ENCODE assay signal across 1 cellular context in the genomic region with DNA sequence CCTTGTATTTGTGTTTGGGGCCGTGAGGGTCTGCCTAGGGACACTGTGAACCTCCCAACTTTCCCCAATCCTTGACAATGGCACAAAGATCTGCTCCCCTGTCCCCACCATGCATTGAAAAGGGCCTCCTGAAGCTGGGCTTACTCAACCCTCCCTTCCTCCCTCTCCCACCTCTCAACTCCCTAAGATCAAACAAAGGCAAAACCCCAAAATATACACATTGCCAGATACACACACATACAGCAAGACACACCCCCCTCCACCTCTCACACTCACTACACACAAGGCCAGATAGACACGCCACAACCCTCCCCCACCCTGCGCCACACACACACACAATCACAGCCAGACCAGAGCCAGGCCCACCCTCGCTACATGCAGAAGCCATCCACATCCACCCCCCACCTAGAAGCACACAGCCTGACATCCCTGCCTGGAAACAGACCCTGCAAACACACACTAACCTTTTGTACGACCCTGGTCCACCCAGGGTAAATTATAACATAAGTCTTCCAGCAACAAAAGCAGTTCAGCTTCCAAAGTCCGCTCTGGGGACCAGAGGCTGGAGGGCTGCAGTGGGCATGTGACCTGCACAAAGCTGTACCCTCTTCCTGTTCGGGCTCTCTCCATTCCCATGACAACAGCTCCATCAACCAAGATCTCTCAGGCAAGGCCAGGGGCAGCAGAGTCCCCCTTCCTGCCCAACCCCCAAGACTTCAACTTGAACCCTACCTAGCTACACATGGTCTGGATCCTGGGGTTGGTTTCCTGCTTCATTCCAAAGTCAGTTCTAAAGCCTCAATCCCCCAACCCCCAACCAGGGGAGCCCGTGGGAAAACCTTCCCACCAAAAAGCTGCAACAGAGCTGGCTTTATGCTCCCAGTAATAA.
TF ChIP-seq lines count a peak whose summit lies in the region.

No MANE protein-coding gene starts in this region.

TF ChIP-seq in HepG2, 621 proteins besides CTCF, POLR2A, EP300 and RAD21 (continued from another document and continues in another):
- no peak for TF ChIP-seq ZFP62 (CRISPR knock-in tag; IDR thresholded peaks at IDR 0.05)
- no peak for TF ChIP-seq ZNF780A (CRISPR knock-in tag; IDR thresholded peaks at IDR 0.05)
- TF ChIP-seq NCOR1 (IDR thresholded peaks at IDR 0.05; ENCODE audit: borderline replicate concordance, low read length) = peak; percentile 93
- peak; percentile 32; the same call in 1 of the 2 replicates for TF ChIP-seq TAF1 (CRISPR knock-in tag; IDR thresholded peaks at IDR 0.05)
- no peak for TF ChIP-seq GTF2F1 (IDR thresholded peaks at IDR 0.05; ENCODE audit: low read length)
- TF ChIP-seq PAXIP1 (CRISPR knock-in tag; conservative IDR thresholded peaks at IDR 0.05) = peak; percentile 97
- no peak for TF ChIP-seq PAX8 (CRISPR knock-in tag; IDR thresholded peaks at IDR 0.05; ENCODE audit: borderline replicate concordance)
- no peak for TF ChIP-seq ZNF33A (CRISPR knock-in tag; IDR thresholded peaks at IDR 0.05; ENCODE audit: borderline replicate concordance)
- no peak for TF ChIP-seq ONECUT2 (CRISPR knock-in tag; IDR thresholded peaks at IDR 0.05)
- TF ChIP-seq ZNF775 (CRISPR knock-in tag; IDR thresholded peaks at IDR 0.05; ENCODE audit: borderline replicate concordance) = no peak
- no peak for TF ChIP-seq EED (CRISPR knock-in tag; IDR thresholded peaks at IDR 0.05)
- no peak for TF ChIP-seq AKNA (CRISPR knock-in tag; IDR thresholded peaks at IDR 0.05; ENCODE audit: borderline replicate concordance)
- TF ChIP-seq HMGXB3 (CRISPR knock-in tag; IDR thresholded peaks at IDR 0.05; ENCODE audit: borderline replicate concordance) = peak; percentile 15; the same call in 1 of the 2 replicates
- TF ChIP-seq MXD1 (CRISPR knock-in tag; IDR thresholded peaks at IDR 0.05) = 0 out of 2 replicates have a peak, but pooled peaks have one; percentile 2
- no peak for TF ChIP-seq ZNF841 (CRISPR knock-in tag; IDR thresholded peaks at IDR 0.05; ENCODE audit: borderline replicate concordance)
- no peak for TF ChIP-seq AFF4 (CRISPR knock-in tag; IDR thresholded peaks at IDR 0.05)
- TF ChIP-seq U2AF2 (IDR thresholded peaks at IDR 0.05; ENCODE audit: low read depth, low read length) = peak; percentile 96; the same call in 1 of the 2 replicates
- TF ChIP-seq KMT2B (CRISPR knock-in tag; IDR thresholded peaks at IDR 0.05) = no peak; the same call in 1 of the 2 replicates
- TF ChIP-seq RAD51 (IDR thresholded peaks at IDR 0.05; ENCODE audit: borderline replicate concordance) = peak; percentile 82; the same call in 1 of the 2 replicates
- TF ChIP-seq ZNF839 (CRISPR knock-in tag; IDR thresholded peaks at IDR 0.05; ENCODE audit: borderline replicate concordance) = no peak
- no peak for TF ChIP-seq XRCC5 (optimal IDR thresholded peaks at IDR 0.05; ENCODE audit: low read length)
- peak; percentile 39 for TF ChIP-seq POLR2G (IDR thresholded peaks at IDR 0.05; ENCODE audit: low read depth, low read length)
- TF ChIP-seq ZNF572 (CRISPR knock-in tag; IDR thresholded peaks at IDR 0.05) = no peak
- peak; percentile 77 for TF ChIP-seq ESRRA (CRISPR knock-in tag; IDR thresholded peaks at IDR 0.05; ENCODE audit: low read depth)
- no peak for TF ChIP-seq TEAD2 (CRISPR knock-in tag; IDR thresholded peaks at IDR 0.05)
- no peak for TF ChIP-seq ZNF101 (CRISPR knock-in tag; IDR thresholded peaks at IDR 0.05; ENCODE audit: borderline replicate concordance, low read depth)
- TF ChIP-seq SP5 (CRISPR knock-in tag; IDR thresholded peaks at IDR 0.05; ENCODE audit: borderline replicate concordance, low read depth) = no peak
- no peak for TF ChIP-seq ZKSCAN1 (IDR thresholded peaks at IDR 0.05; ENCODE audit: low read length)
- TF ChIP-seq FIP1L1 (IDR thresholded peaks at IDR 0.05; ENCODE audit: borderline replicate concordance, insufficient read depth, low read depth, low read length) = no peak
- no peak for TF ChIP-seq JUN (CRISPR knock-in tag; IDR thresholded peaks at IDR 0.05)
- TF ChIP-seq FOXK1 (CRISPR knock-in tag; IDR thresholded peaks at IDR 0.05; ENCODE audit: borderline replicate concordance, low read depth) = peak; percentile 64; the same call in 1 of the 2 replicates
- TF ChIP-seq SALL2 (CRISPR knock-in tag; IDR thresholded peaks at IDR 0.05) = 0 out of 2 replicates have a peak, but pooled peaks have one; percentile 11
- peak; percentile 78 for TF ChIP-seq PPARG (CRISPR knock-in tag; conservative IDR thresholded peaks at IDR 0.05)
- peak; percentile 80; the same call in 1 of the 2 replicates for TF ChIP-seq RXRA (CRISPR knock-in tag; IDR thresholded peaks at IDR 0.05)
- no peak for TF ChIP-seq MZF1 (CRISPR knock-in tag; IDR thresholded peaks at IDR 0.05; ENCODE audit: borderline replicate concordance)
- TF ChIP-seq ZFP41 (CRISPR knock-in tag; IDR thresholded peaks at IDR 0.05; ENCODE audit: borderline replicate concordance) = no peak
- no peak for TF ChIP-seq GATA4 (IDR thresholded peaks at IDR 0.05; ENCODE audit: borderline replicate concordance, low read depth)
- peak; percentile 78 for TF ChIP-seq SKI (IDR thresholded peaks at IDR 0.05; ENCODE audit: partially characterized antibody)
- TF ChIP-seq HNRNPH1 (optimal IDR thresholded peaks at IDR 0.05; ENCODE audit: low read depth, low read length) = no peak
- 0 out of 2 replicates have a peak, but pooled peaks have one; percentile 59 for TF ChIP-seq ZNF468 (CRISPR knock-in tag; IDR thresholded peaks at IDR 0.05)
- TF ChIP-seq KDM6A (CRISPR knock-in tag; IDR thresholded peaks at IDR 0.05; ENCODE audit: low read depth) = peak; percentile 84
- TF ChIP-seq ZBTB42 (CRISPR knock-in tag; IDR thresholded peaks at IDR 0.05) = no peak
- TF ChIP-seq HOXA9 (CRISPR knock-in tag; IDR thresholded peaks at IDR 0.05; ENCODE audit: borderline replicate concordance) = 0 out of 2 replicates have a peak, but pooled peaks have one; percentile 55
- no peak for TF ChIP-seq TP53 (CRISPR knock-in tag; conservative IDR thresholded peaks at IDR 0.05)
